In genomic region chr22:44616461-44616860, GRCh38 we compare ENCODE assay signal across 23 cellular contexts.
DNase-seq lines count a peak whose midpoint lies in the region; ATAC-seq and TF ChIP-seq lines count a peak whose summit lies in the region.
"Had no signal": no experiment of that assay in that cellular context is flagged by ENCODE, and none has a peak within 500 bp of the region (broad histone marks: within the 10 kb centered on the region; RNA-seq: fewer than 3 reads in every experiment).

No MANE protein-coding gene starts in this region.

- no peak overlapping the region for H3K4me3 ChIP-seq in neural progenitor cell
- H3K4me3 ChIP-seq: A549; BLaER1 treated with 17β-estradiol and CSF1 and Interleukin-3, amounts not matched to agents 10 nM and 100 nM; GM12878; GM23248 had no signal

- H3K9ac ChIP-seq in neural progenitor cell, result no peak overlapping the region
- H3K9ac ChIP-seq: BLaER1 treated with 17β-estradiol and CSF1 and Interleukin-3, amounts not matched to agents 10 nM and 100 nM; GM23248 had no signal

- peaks cover 4% of the 10 kb centered on the region for H3K4me1 ChIP-seq in neural progenitor cell
- H3K4me1 ChIP-seq: A549, BE2C had no signal

- no peaks in the 10 kb centered on the region for H3K27me3 ChIP-seq in neural progenitor cell
- H3K27me3 ChIP-seq: BE2C had no signal

- peaks cover 9% of the 10 kb centered on the region for H3K27me3 Mint-ChIP-seq in neural progenitor cell (ENCODE audit: insufficient read depth, low read depth)
- H3K27me3 Mint-ChIP-seq: CD4-positive, alpha-beta T cell; CD8-positive, alpha-beta memory T cell had no signal

- no peak overlapping the region for H2AFZ ChIP-seq in neural progenitor cell (replicated peaks)
- H2AFZ ChIP-seq: GM23248 had no signal

- no peaks in the 10 kb centered on the region for H3K9me3 ChIP-seq in neural progenitor cell (ENCODE audit: low read depth)
- H3K9me3 ChIP-seq: BE2C had no signal

- DNase-seq in Right ventricle myocardium superior (peak; percentile 22), left ventricle myocardium superior (no peak), RPMI8226 (peak; percentile 83), neural progenitor cell (ENCODE audit: low spot score) (no peak)
- DNase-seq in activated CD4-positive, CD25-positive, alpha-beta regulatory T cell treated with anti-CD3 and anti-CD28 coated beads, Interleukin-2, amount 50 U/mL, for 72 hours, result no peak
- DNase-seq: 8988T; ACHN; AML-193; BE2C; CD4-positive, alpha-beta T cell; DMS 273 treated with DMSO at 0.1 percent for 48 hours; DMS79; EL; GDM1; HCEC 1CT had no signal

- no peaks in the 10 kb centered on the region for H3K36me3 ChIP-seq in neural progenitor cell
- H3K36me3 ChIP-seq: BE2C; BLaER1 treated with 17β-estradiol and CSF1 and Interleukin-3, amounts not matched to agents 10 nM and 100 nM had no signal

- ATAC-seq in Right ventricle myocardium superior (ENCODE audit: poor library complexity) (no peak), left ventricle myocardium superior (no peak), GM21526 (IDR thresholded peaks at IDR 0.05; ENCODE audit: low FRiP score, unreplicated experiment) (no peak), GM18873 (IDR thresholded peaks at IDR 0.05; ENCODE audit: low FRiP score, unreplicated experiment) (no peak)
- ATAC-seq: A549, GM12878 had no signal

- peak overlapping the region; percentile 23 for H3K27ac Mint-ChIP-seq in neural progenitor cell
- H3K27ac Mint-ChIP-seq: CD4-positive, alpha-beta T cell had no signal

- no peak overlapping the region for H3K4me3 Mint-ChIP-seq in neural progenitor cell
- H3K4me3 Mint-ChIP-seq: CD14-positive monocyte; CD4-positive, alpha-beta T cell; CD8-positive, alpha-beta memory T cell had no signal

- H3K36me3 Mint-ChIP-seq in neural progenitor cell, result no peaks in the 10 kb centered on the region

- TF ChIP-seq CTCF in neural progenitor cell (IDR thresholded peaks at IDR 0.05), result no peak

- peaks cover 22% of the 10 kb centered on the region for H3K9me3 Mint-ChIP-seq in neural progenitor cell

- H3K4me1 Mint-ChIP-seq in neural progenitor cell, result peaks cover 13% of the 10 kb centered on the region

- intact Hi-C loops in Right ventricle myocardium superior (cut with DNase I) (no loop called here), left ventricle myocardium superior (cut with micrococcal nuclease) (no loop called here)

- H4K20me1 ChIP-seq in neural progenitor cell (ENCODE audit: low read depth), result no peaks in the 10 kb centered on the region
- H4K20me1 ChIP-seq: BLaER1 treated with 17β-estradiol and CSF1 and Interleukin-3, amounts not matched to agents 10 nM and 100 nM had no signal

- H3K27ac ChIP-seq in neural progenitor cell, result no peak overlapping the region
- H3K27ac ChIP-seq: A549; BLaER1 treated with 17β-estradiol and CSF1 and Interleukin-3, amounts not matched to agents 10 nM and 100 nM; GM23248 had no signal

- no peaks in the 10 kb centered on the region for H3K79me2 ChIP-seq in neural progenitor cell (ENCODE audit: low read depth)

- peaks cover 11% of the 10 kb centered on the region for H3F3A ChIP-seq in neural progenitor cell (ENCODE audit: low read depth)

- H3K4me2 ChIP-seq in neural progenitor cell, result no peak overlapping the region
- H3K4me2 ChIP-seq: A549 had no signal

Comparison
In these comparisons a context has a peak if more than half of its experiments do, and no peak if none do; other contexts are left out.
1. DNase-seq: peak in Right ventricle myocardium superior (single experiment) and RPMI8226 (single experiment); none in left ventricle myocardium superior (single experiment), neural progenitor cell (single experiment) and activated CD4-positive, CD25-positive, alpha-beta regulatory T cell treated with anti-CD3 and anti-CD28 coated beads, Interleukin-2, amount 50 U/mL, for 72 hours (single experiment).